In genomic region chr4:101596786-101597185, GRCh38 we compare ENCODE assay signal across 17 cellular contexts.
DNase-seq lines count a peak whose midpoint lies in the region; ATAC-seq and TF ChIP-seq lines count a peak whose summit lies in the region.
"Had no signal": no experiment of that assay in that cellular context is flagged by ENCODE, and none has a peak within 500 bp of the region (broad histone marks: within the 10 kb centered on the region; RNA-seq: fewer than 3 reads in every experiment).

No MANE protein-coding gene starts in this region.

- H3K27ac Mint-ChIP-seq in memory B cell (peak overlapping the region; percentile 45), endothelial cell (ENCODE audit: unreplicated experiment) (no peak overlapping the region)
- H3K27ac Mint-ChIP-seq: activated naive CD8-positive, alpha-beta T cell treated with anti-CD3 and anti-CD28 coated beads for 36 hours; mesothelial cell of epicardium had no signal

- peak overlapping the region; percentile 6 for H3K4me3 Mint-ChIP-seq in memory B cell
- no peak overlapping the region for H3K4me3 Mint-ChIP-seq in endothelial cell (ENCODE audit: unreplicated experiment)
- H3K4me3 Mint-ChIP-seq: activated naive CD8-positive, alpha-beta T cell treated with anti-CD3 and anti-CD28 coated beads for 36 hours; mesothelial cell of epicardium had no signal

- ATAC-seq in GM18907 (IDR thresholded peaks at IDR 0.05; ENCODE audit: unreplicated experiment), result peak; percentile 64
- ATAC-seq in GM21786 (IDR thresholded peaks at IDR 0.05; ENCODE audit: unreplicated experiment), result peak; percentile 61
- peak; percentile 97 for ATAC-seq in memory B cell (ENCODE audit: low read depth)
- no peak for ATAC-seq in psoas muscle
- ATAC-seq: gastrocnemius medialis had no signal

- H3K9me3 Mint-ChIP-seq in memory B cell, result no peaks in the 10 kb centered on the region
- H3K9me3 Mint-ChIP-seq in endothelial cell (ENCODE audit: unreplicated experiment), result no peaks in the 10 kb centered on the region
- H3K9me3 Mint-ChIP-seq: activated naive CD8-positive, alpha-beta T cell treated with anti-CD3 and anti-CD28 coated beads for 36 hours; mesothelial cell of epicardium had no signal

- no peaks in the 10 kb centered on the region for H4K20me1 ChIP-seq in Karpas-422 (ENCODE audit: insufficient read depth, low read depth, low read length)

- H3K27me3 Mint-ChIP-seq in memory B cell (no peaks in the 10 kb centered on the region), endothelial cell (ENCODE audit: unreplicated experiment) (no peaks in the 10 kb centered on the region)
- H3K27me3 Mint-ChIP-seq: activated naive CD8-positive, alpha-beta T cell treated with anti-CD3 and anti-CD28 coated beads for 36 hours had no signal

- no peaks in the 10 kb centered on the region for H3K9me2 ChIP-seq in Karpas-422 (replicated peaks; ENCODE audit: insufficient read depth, low read length)

- H3K36me3 Mint-ChIP-seq in memory B cell (no peaks in the 10 kb centered on the region), endothelial cell (ENCODE audit: low read depth, unreplicated experiment) (no peaks in the 10 kb centered on the region)
- H3K36me3 Mint-ChIP-seq: activated naive CD8-positive, alpha-beta T cell treated with anti-CD3 and anti-CD28 coated beads for 36 hours; mesothelial cell of epicardium had no signal

- H3K27ac ChIP-seq in Karpas-422 (ENCODE audit: low read length) (no peak overlapping the region), psoas muscle (no peak overlapping the region)
- H3K27ac ChIP-seq: C4-2B, gastrocnemius medialis had no signal

- H3K4me1 Mint-ChIP-seq in memory B cell, result peaks cover 13% of the 10 kb centered on the region
- H3K4me1 Mint-ChIP-seq in endothelial cell (ENCODE audit: unreplicated experiment), result peaks cover 3% of the 10 kb centered on the region
- H3K4me1 Mint-ChIP-seq: mesothelial cell of epicardium had no signal

- H3K4me2 ChIP-seq in Karpas-422 (ENCODE audit: low read depth, low read length, poor library complexity, severe bottlenecking), result peak overlapping the region; percentile 22
- H3K4me2 ChIP-seq: smooth muscle cell had no signal

- no peaks in the 10 kb centered on the region for H3K27me3 ChIP-seq in Karpas-422 (ENCODE audit: low read length)
- H3K27me3 ChIP-seq in psoas muscle (ENCODE audit: insufficient read depth in 3 of 3, low read length in 2 of 3), result no peaks in the 10 kb centered on the region
- H3K27me3 ChIP-seq: gastrocnemius medialis had no signal

- H3K4me3 ChIP-seq in Karpas-422 (ENCODE audit: low read length), result no peak overlapping the region
- no peak overlapping the region for H3K4me3 ChIP-seq in psoas muscle
- H3K4me3 ChIP-seq: gastrocnemius medialis, smooth muscle cell had no signal

- intact Hi-C loops in psoas muscle (cut with DNase I), result no loop called here

- WGBS in psoas muscle, 3 donors, result 83 to 88% (median 85%) methylated on average over 1 of the region's 1 CpG

- H3K79me2 ChIP-seq in Karpas-422 (ENCODE audit: low read length), result no peaks in the 10 kb centered on the region

- H3K4me1 ChIP-seq in Karpas-422 (ENCODE audit: low read length) (peaks cover 17% of the 10 kb centered on the region), psoas muscle (no peaks in the 10 kb centered on the region)
- H3K4me1 ChIP-seq: gastrocnemius medialis had no signal

- peak; percentile 62 for DNase-seq in Karpas-422
- no peak for DNase-seq in memory B cell (ENCODE audit: low spot score in 2 of 2)
- DNase-seq in NCI-H187 treated with DMSO at 0.1 percent for 48 hours (lab: John Stamatoyannopoulos, UW), result no peak
- no peak for DNase-seq in psoas muscle
- no peak for DNase-seq in endothelial cell (ENCODE audit: low spot score)
- DNase-seq in DMS79 treated with DMSO at 0.1 percent for 48 hours (lab: John Stamatoyannopoulos, UW), result no peak
- DNase-seq: activated naive CD8-positive, alpha-beta T cell treated with anti-CD3 and anti-CD28 coated beads for 36 hours; gastrocnemius medialis; IMR-90; islet precursor cell; NCI-H146; NCI-H82 had no signal

- H3K9me3 ChIP-seq in Karpas-422 (ENCODE audit: low read length) (no peaks in the 10 kb centered on the region), psoas muscle (no peaks in the 10 kb centered on the region)
- H3K9me3 ChIP-seq: gastrocnemius medialis had no signal

- H3K9ac ChIP-seq in Karpas-422 (ENCODE audit: low read length), result no peak overlapping the region

- no peak for TF ChIP-seq CTCF in psoas muscle (IDR thresholded peaks at IDR 0.05)
- no peak for TF ChIP-seq CTCF in endothelial cell (IDR thresholded peaks at IDR 0.05; ENCODE audit: unreplicated experiment)

- H2AFZ ChIP-seq in Karpas-422 (ENCODE audit: low read length), result peak overlapping the region; percentile 16; the same call in 1 of the 2 replicates

- H3K36me3 ChIP-seq in Karpas-422 (ENCODE audit: insufficient read depth, low read length) (no peaks in the 10 kb centered on the region), psoas muscle (ENCODE audit: insufficient read depth in 1 of 2, low read depth in 1 of 2) (no peaks in the 10 kb centered on the region)
- H3K36me3 ChIP-seq: gastrocnemius medialis had no signal

Comparison
In these comparisons a context has a peak if more than half of its experiments do, and no peak if none do; other contexts are left out.
1. ATAC-seq: peak in GM18907 (single experiment), GM21786 (single experiment) and memory B cell (single experiment); none in psoas muscle (0 of 4).